Comparison of ENCODE assay signal across 7 cellular contexts in genomic region chr10:60920479-60920878, GRCh38.
"Had no signal": no experiment of that assay in that cellular context is flagged by ENCODE, and none has a peak within 500 bp of the region (broad histone marks: within the 10 kb centered on the region; RNA-seq: fewer than 3 reads in every experiment).

No MANE protein-coding gene starts in this region.

- ATAC-seq: GM23338, HepG2, K562 had no signal

- H3K27ac Mint-ChIP-seq: GM23338 had no signal

- DNase-seq: H9, HCEC 1CT, KG1 had no signal

- H2AFZ ChIP-seq: GM23338 had no signal

- H3K4me3 Mint-ChIP-seq: GM23338, H9 had no signal

- H3K27ac ChIP-seq: HL-60 had no signal

- H3K4me3 ChIP-seq: GM23338, K562 had no signal

- H3K9me3 Mint-ChIP-seq: GM23338, H9 had no signal

- H3K4me2 ChIP-seq: GM23338 had no signal
